12 cellular contexts compared by ENCODE assay signal in the genomic region with DNA sequence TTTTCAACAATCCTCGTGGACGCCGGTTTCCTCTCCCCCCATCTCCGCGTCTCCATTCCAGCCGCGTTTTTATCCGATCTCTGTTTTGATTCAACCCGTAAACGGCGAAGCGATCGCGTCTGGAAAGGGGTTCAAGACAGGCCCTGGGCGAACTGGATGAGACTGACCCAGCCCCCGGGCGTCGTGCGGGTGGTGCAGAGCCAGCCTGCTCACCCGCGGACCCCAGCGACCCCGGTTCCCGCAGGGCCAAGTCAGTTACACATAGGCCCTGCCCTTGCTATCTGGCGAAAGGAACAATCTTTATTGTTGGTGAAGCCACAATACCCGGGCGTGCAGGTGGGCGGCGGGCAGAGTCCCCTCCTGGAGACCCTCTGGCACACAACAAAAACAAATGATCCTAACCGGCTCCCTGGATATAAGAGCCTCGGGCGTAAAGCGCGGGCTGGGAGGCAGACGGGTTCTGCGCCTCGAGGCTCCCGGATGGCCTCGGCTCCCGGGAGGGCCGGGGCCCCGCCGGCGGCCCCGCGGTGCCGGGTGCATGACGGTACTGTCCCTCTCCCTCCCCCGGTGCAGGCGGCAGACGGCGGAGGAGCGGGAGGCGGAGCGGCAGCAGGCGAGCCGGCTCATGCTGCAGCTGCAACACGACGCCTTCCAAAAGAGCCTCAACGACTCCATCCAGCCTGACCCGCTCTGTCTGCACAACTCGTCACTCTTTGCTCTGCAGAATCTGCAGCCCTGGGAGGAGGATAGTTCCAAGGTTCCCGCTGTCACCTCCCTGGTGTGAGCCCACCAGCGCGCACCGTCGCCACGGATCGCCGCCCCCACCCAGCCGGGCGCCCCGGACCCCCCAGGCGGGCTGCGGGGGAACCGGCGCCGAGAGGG. TPM values are rescaled to one million over a fixed set of nuclear protein-coding genes. Genes with fewer than 3 reads are reported as not detected.
A peak's percentile ranks its signal among the peaks of the same experiment; 100 is the strongest.
DNase-seq lines count a peak whose midpoint lies in the region; ATAC-seq, FAIRE-seq and TF ChIP-seq lines count a peak whose summit lies in the region.
"Had no signal": no experiment of that assay in that cellular context is flagged by ENCODE, and none has a peak within 500 bp of the region (broad histone marks: within the 10 kb centered on the region; RNA-seq: fewer than 3 reads in every experiment).

No MANE protein-coding gene starts in this region.

- peak; percentile 77 for ATAC-seq in Panc1
- ATAC-seq in right cardiac atrium: no peak
- ATAC-seq in stimulated activated memory B cell treated with anti-CD40 and anti-IgM and Interleukin-4, amounts not matched to agents 10 μg/mL and 1 μg/mL and 100 μg/mL, for 72 hours: no peak

- H3K27me3 Mint-ChIP-seq in activated CD4-positive, alpha-beta T cell treated with anti-CD3 and anti-CD28 coated beads, Interleukin-2, amount 10 ng/mL, durations not matched to agents 24 days and 14 days: peaks cover 63% of the 10 kb centered on the region
- H3K27me3 Mint-ChIP-seq in stimulated activated memory B cell treated with anti-CD40 and anti-IgM and Interleukin-4, amounts not matched to agents 10 μg/mL and 1 μg/mL and 100 μg/mL, for 72 hours: peaks cover 89% of the 10 kb centered on the region

- FAIRE-seq in GM12891 (lab: Jason Lieb, UNC): no peak
- FAIRE-seq: bronchial epithelial cell, G401.6 had no signal

- TF ChIP-seq CTCF in Panc1 (IDR thresholded peaks at IDR 0.05): no peak

- peaks cover 3% of the 10 kb centered on the region for H3K9me3 Mint-ChIP-seq in activated CD4-positive, alpha-beta T cell treated with anti-CD3 and anti-CD28 coated beads, Interleukin-2, amount 10 ng/mL, durations not matched to agents 24 days and 14 days
- H3K9me3 Mint-ChIP-seq in stimulated activated memory B cell treated with anti-CD40 and anti-IgM and Interleukin-4, amounts not matched to agents 10 μg/mL and 1 μg/mL and 100 μg/mL, for 72 hours: peaks cover 9% of the 10 kb centered on the region

- peak overlapping the region; percentile 73 for H3K27ac Mint-ChIP-seq in activated CD4-positive, alpha-beta T cell treated with anti-CD3 and anti-CD28 coated beads, Interleukin-2, amount 10 ng/mL, durations not matched to agents 24 days and 14 days
- H3K27ac Mint-ChIP-seq in stimulated activated memory B cell treated with anti-CD40 and anti-IgM and Interleukin-4, amounts not matched to agents 10 μg/mL and 1 μg/mL and 100 μg/mL, for 72 hours: peak overlapping the region; percentile 55

- no peak overlapping the region for H3K4me3 Mint-ChIP-seq in activated CD4-positive, alpha-beta T cell treated with anti-CD3 and anti-CD28 coated beads, Interleukin-2, amount 10 ng/mL, durations not matched to agents 24 days and 14 days
- peak overlapping the region; percentile 64 for H3K4me3 Mint-ChIP-seq in stimulated activated memory B cell treated with anti-CD40 and anti-IgM and Interleukin-4, amounts not matched to agents 10 μg/mL and 1 μg/mL and 100 μg/mL, for 72 hours

- CTCF ChIA-PET in Panc1 (lab: Charles Lee): interaction anchor here (0.6 kb wide), 1 partner anchor 566 kb away, joined by 4 read pairs; no protein-coding TSS in a partner anchor

- H3K36me3 ChIP-seq in Panc1 (ENCODE audit: control insufficient read depth, insufficient read depth, low read length): no peaks in the 10 kb centered on the region
- H3K36me3 ChIP-seq: neutrophil had no signal

- DNase-seq in activated CD4-positive, alpha-beta T cell treated with anti-CD3 and anti-CD28 coated beads, Interleukin-2, amount 10 ng/mL, durations not matched to agents 24 days and 14 days: peak; percentile 58
- no peak for DNase-seq in activated CD4-positive, alpha-beta T cell treated with anti-CD3 and anti-CD28 coated beads, Interleukin-2, amount 50 U/mL, for 4 hours
- DNase-seq in Panc1 (ENCODE audit: low read depth, low spot score) (no peak), right cardiac atrium (peak in 1 of 3 donors; percentile 41), NCI-H2171 treated with DMSO at 0.1 percent for 48 hours (lab: John Stamatoyannopoulos, UW) (no peak), GM12891 (ENCODE audit: insufficient read length, low spot score) (no peak)
- no peak for DNase-seq in activated naive CD4-positive, alpha-beta T cell (lab: John Stamatoyannopoulos, UW)

- TF ChIP-seq POLR2A in GM12891 (IDR thresholded peaks at IDR 0.05; ENCODE audit: low read depth, low read length): no peak

- 1% methylated on average over 78 of the region's 78 CpGs for WGBS in right cardiac atrium

- H3K27me3 ChIP-seq in Panc1 (ENCODE audit: control insufficient read depth, insufficient read depth, low read length) (no peaks in the 10 kb centered on the region; the same call in 1 of the 2 replicates), right cardiac atrium (ENCODE audit: control insufficient read depth, insufficient read depth) (no peaks in the 10 kb centered on the region)

- H3K4me1 ChIP-seq in Panc1 (ENCODE audit: control insufficient read depth, insufficient read depth, low read length): no peaks in the 10 kb centered on the region
- H3K4me1 ChIP-seq in right cardiac atrium (ENCODE audit: control insufficient read depth, insufficient read depth, low read length): peaks cover 3% of the 10 kb centered on the region

- intact Hi-C loops in activated CD4-positive, alpha-beta T cell treated with anti-CD3 and anti-CD28 coated beads, Interleukin-2, amount 10 ng/mL, durations not matched to agents 24 days and 14 days (cut with micrococcal nuclease): no loop called here
- intact Hi-C loops in Panc1 (cut with micrococcal nuclease; ENCODE audit: unreplicated experiment) (no loop called here), right cardiac atrium (cut with DNase I) (no loop called here)

- no TSS peak for BruUV-seq in Panc1 (replicated peaks; lab: Mats Ljungman, UMichigan)

- H3K9me3 ChIP-seq in Panc1 (ENCODE audit: control insufficient read depth, insufficient read depth, low read depth, low read length): no peaks in the 10 kb centered on the region
- no peaks in the 10 kb centered on the region for H3K9me3 ChIP-seq in right cardiac atrium (ENCODE audit: control insufficient read depth, low read length)
- H3K9me3 ChIP-seq: neutrophil had no signal

- peaks cover 8% of the 10 kb centered on the region for H3K4me1 Mint-ChIP-seq in activated CD4-positive, alpha-beta T cell treated with anti-CD3 and anti-CD28 coated beads, Interleukin-2, amount 10 ng/mL, durations not matched to agents 24 days and 14 days
- H3K4me1 Mint-ChIP-seq in stimulated activated memory B cell treated with anti-CD40 and anti-IgM and Interleukin-4, amounts not matched to agents 10 μg/mL and 1 μg/mL and 100 μg/mL, for 72 hours: peaks cover 20% of the 10 kb centered on the region

- no peak overlapping the region for H3K27ac ChIP-seq in Panc1 (ENCODE audit: low read length)
- H3K27ac ChIP-seq in right cardiac atrium (ENCODE audit: low read length): no peak overlapping the region
- H3K27ac ChIP-seq: neutrophil had no signal

- POLR2A ChIA-PET in Panc1 (lab: Charles Lee): no interaction called here

- H3K4me3 ChIP-seq in Panc1 (ENCODE audit: low read depth in 2 of 2, low read length in 2 of 2) (0 out of 4 replicates have a peak overlapping the region, but pooled peaks of 1 of the 2 experiments have one; percentile 11), right cardiac atrium (ENCODE audit: low read length) (peak overlapping the region; percentile 7)

- H3K36me3 Mint-ChIP-seq in activated CD4-positive, alpha-beta T cell treated with anti-CD3 and anti-CD28 coated beads, Interleukin-2, amount 10 ng/mL, durations not matched to agents 24 days and 14 days (ENCODE audit: low read depth): peaks cover 8% of the 10 kb centered on the region
- H3K36me3 Mint-ChIP-seq in stimulated activated memory B cell treated with anti-CD40 and anti-IgM and Interleukin-4, amounts not matched to agents 10 μg/mL and 1 μg/mL and 100 μg/mL, for 72 hours: peaks cover 6% of the 10 kb centered on the region

- in situ Hi-C loops in Panc1 (cut with HindIII; ENCODE audit: low pct_unique_long_range_greater_than_20kb, low sequenced_read_pairs): no loop called here

TF ChIP-seq in GM12891, 5 proteins besides CTCF, POLR2A, EP300 and RAD21:
- TF ChIP-seq POLR2AphosphoS5 (IDR thresholded peaks at IDR 0.05; ENCODE audit: low read depth, low read length) (no peak), POU2F2 (IDR thresholded peaks at IDR 0.05; ENCODE audit: low read depth, low read length) (no peak), TAF1 (IDR thresholded peaks at IDR 0.05; ENCODE audit: low read depth, low read length) (no peak), PAX5 (IDR thresholded peaks at IDR 0.05; ENCODE audit: insufficient read depth, low read length, severe bottlenecking) (no peak), SPI1 (IDR thresholded peaks at IDR 0.05; ENCODE audit: low read depth, low read length) (no peak)
TF ChIP-seq in GM12891: peak in this region for 0.

RNA-seq across cellular contexts. Expression of gene TLX3, which starts 2.0 kb away (rescaled TPM):
- not detected in 2 replicates for total RNA-seq in activated CD4-positive, alpha-beta T cell treated with anti-CD3 and anti-CD28 coated beads, Interleukin-2, amount 10 ng/mL, durations not matched to agents 24 days and 14 days
- total RNA-seq in Panc1 (2021; ENCODE audit: unreplicated experiment) (not detected), right cardiac atrium (not detected)
- not detected for polyA plus RNA-seq in Panc1 (2012; ENCODE audit: insufficient read length)
- not detected for polyA plus RNA-seq in right cardiac atrium
- not detected for polyA plus RNA-seq in GM12891 (2012; ENCODE audit: low read depth, missing spikeins)
- total RNA-seq: bronchial epithelial cell, temporal lobe had no signal
